31 cellular contexts compared by ENCODE assay signal in genomic region chr4:109256847-109257246, GRCh38. TPM values are rescaled to one million over a fixed set of nuclear protein-coding genes. Genes with fewer than 3 reads are reported as not detected.
"Had no signal": no experiment of that assay in that cellular context is flagged by ENCODE, and none has a peak within 500 bp of the region (broad histone marks: within the 10 kb centered on the region; RNA-seq: fewer than 3 reads in every experiment).

No MANE protein-coding gene starts in this region.

- H3K36me3 Mint-ChIP-seq: naive thymus-derived CD8-positive, alpha-beta T cell; natural killer cell treated with Interleukin-12 subunit alpha and Interleukin-12 subunit beta and Interleukin-15 and Interleukin-18, amount 100 ng/mL, for 72 hours; stimulated activated memory B cell treated with anti-CD40 and anti-IgM and Interleukin-4, amounts not matched to agents 10 μg/mL and 1 μg/mL and 100 μg/mL, for 72 hours; type B pancreatic cell had no signal

- DNase-seq: naive thymus-derived CD8-positive, alpha-beta T cell; nephron progenitor cell; nucleus accumbens; pancreas; psoas muscle; right cardiac atrium; spleen; stimulated activated CD4-positive, alpha-beta T cell treated with anti-CD3 and anti-CD28 coated beads, Interleukin-12 subunit alpha, Interleukin-12 subunit beta, amount 100 ng/mL, for 4 hours; stimulated activated CD4-positive, alpha-beta T cell treated with anti-CD3 and anti-CD28 coated beads, Interleukin-1b, Interleukin-23, amount 100 ng/mL, for 48 hours; stimulated activated CD4-positive, alpha-beta T cell treated with anti-CD3 and anti-CD28 coated beads, Interleukin-4, amount 100 ng/mL, for 1 hour; stimulated activated CD4-positive, alpha-beta T cell treated with anti-CD3 and anti-CD28 coated beads, Interleukin-4, amount 100 ng/mL, for 4 hours; stimulated activated CD8-positive, alpha-beta memory T cell treated with anti-CD3 and anti-CD28 coated beads, Interleukin-4, amount 100 ng/mL, for 48 hours; stimulated activated naive CD4-positive, alpha-beta T cell; stimulated activated naive CD8-positive, alpha-beta T cell treated with anti-CD3 and anti-CD28 coated beads, Interleukin-15, amount 100 ng/mL, for 72 hours; stimulated activated naive CD8-positive, alpha-beta T cell treated with anti-CD3 and anti-CD28 coated beads, Interleukin-15, Interleukin-2, amounts not matched to agents 100 U/mL and 50 U/mL, for 24 hours; substantia nigra; testis; tibial artery; transverse colon; upper lobe of right lung; uterus had no signal

- H3K4me1 Mint-ChIP-seq: naive thymus-derived CD8-positive, alpha-beta T cell; nephron progenitor cell; stimulated activated memory B cell treated with anti-CD40 and anti-IgM and Interleukin-4, amounts not matched to agents 10 μg/mL and 1 μg/mL and 100 μg/mL, for 72 hours; stimulated activated naive CD8-positive, alpha-beta T cell treated with anti-CD3 and anti-CD28 coated beads, Interleukin-15, amount 100 ng/mL, for 72 hours had no signal

- H3K4me3 Mint-ChIP-seq: naive thymus-derived CD8-positive, alpha-beta T cell; natural killer cell treated with Interleukin-12 subunit alpha and Interleukin-12 subunit beta and Interleukin-15 and Interleukin-18, amount 100 ng/mL, for 72 hours; nephron progenitor cell; neural crest cell; stimulated activated memory B cell treated with anti-CD40 and anti-IgM and Interleukin-4, amounts not matched to agents 10 μg/mL and 1 μg/mL and 100 μg/mL, for 72 hours; stimulated activated naive CD8-positive, alpha-beta T cell treated with anti-CD3 and anti-CD28 coated beads, Interleukin-15, amount 100 ng/mL, for 72 hours; type B pancreatic cell had no signal

- H3K4me1 ChIP-seq: pancreas, psoas muscle, spleen, suprapubic skin, testis, tibial artery, transverse colon, upper lobe of right lung, uterus had no signal

- FAIRE-seq: pancreas had no signal

- H3K27ac ChIP-seq: neutrophil, pancreas, psoas muscle, skin epidermis, spleen, suprapubic skin, testis, tibial artery, transverse colon, upper lobe of right lung, uterus had no signal

- H3K4me2 ChIP-seq: smooth muscle cell had no signal

- H3K27me3 ChIP-seq: neutrophil, pancreas, suprapubic skin, testis, tibial artery, transverse colon, upper lobe of right lung, uterus had no signal

- H3K27ac Mint-ChIP-seq: naive thymus-derived CD8-positive, alpha-beta T cell; natural killer cell treated with Interleukin-12 subunit alpha and Interleukin-12 subunit beta and Interleukin-15 and Interleukin-18, amount 100 ng/mL, for 72 hours; nephron progenitor cell; progenitor cell of endocrine pancreas; stimulated activated memory B cell treated with anti-CD40 and anti-IgM and Interleukin-4, amounts not matched to agents 10 μg/mL and 1 μg/mL and 100 μg/mL, for 72 hours; stimulated activated naive CD8-positive, alpha-beta T cell treated with anti-CD3 and anti-CD28 coated beads, Interleukin-15, amount 100 ng/mL, for 72 hours; type B pancreatic cell had no signal

- H3K9me3 Mint-ChIP-seq: naive thymus-derived CD8-positive, alpha-beta T cell; natural killer cell treated with Interleukin-12 subunit alpha and Interleukin-12 subunit beta and Interleukin-15 and Interleukin-18, amount 100 ng/mL, for 72 hours; nephron progenitor cell; neural crest cell; stimulated activated memory B cell treated with anti-CD40 and anti-IgM and Interleukin-4, amounts not matched to agents 10 μg/mL and 1 μg/mL and 100 μg/mL, for 72 hours; stimulated activated naive CD8-positive, alpha-beta T cell treated with anti-CD3 and anti-CD28 coated beads, Interleukin-15, amount 100 ng/mL, for 72 hours; type B pancreatic cell had no signal

- H3K4me3 ChIP-seq: pancreas, psoas muscle, skin epidermis, smooth muscle cell, spleen, suprapubic skin, testis, tibial artery, transverse colon, upper lobe of right lung, uterus had no signal

- H3K36me3 ChIP-seq: neutrophil, pancreas, spleen, suprapubic skin, tibial artery, transverse colon, upper lobe of right lung, uterus had no signal

- ATAC-seq: naive thymus-derived CD8-positive, alpha-beta T cell; natural killer cell treated with Interleukin-12 subunit alpha and Interleukin-12 subunit beta and Interleukin-15 and Interleukin-18, amount 100 ng/mL, for 72 hours; pancreas; psoas muscle; right cardiac atrium; sciatic nerve; stimulated activated memory B cell treated with anti-CD40 and anti-IgM and Interleukin-4, amounts not matched to agents 10 μg/mL and 1 μg/mL and 100 μg/mL, for 72 hours; stimulated activated naive CD8-positive, alpha-beta T cell treated with anti-CD3 and anti-CD28 coated beads, Interleukin-15, amount 100 ng/mL, for 72 hours; stimulated activated naive CD8-positive, alpha-beta T cell treated with anti-CD3 and anti-CD28 coated beads, Interleukin-15, Interleukin-2, amounts not matched to agents 100 U/mL and 50 U/mL, for 24 hours; upper lobe of right lung had no signal

- H3K27me3 Mint-ChIP-seq: progenitor cell of endocrine pancreas; stimulated activated memory B cell treated with anti-CD40 and anti-IgM and Interleukin-4, amounts not matched to agents 10 μg/mL and 1 μg/mL and 100 μg/mL, for 72 hours had no signal

- H3K9me3 ChIP-seq: neutrophil, pancreas, psoas muscle, spleen, suprapubic skin, testis, tibial artery, transverse colon, upper lobe of right lung, uterus had no signal

RNA-seq across cellular contexts. Expression of gene COL25A1, which starts 45.6 kb away (rescaled TPM):
- total RNA-seq: natural killer cell treated with Interleukin-12 subunit alpha and Interleukin-12 subunit beta and Interleukin-15 and Interleukin-18, amount 100 ng/mL, for 72 hours had no signal
- polyA plus RNA-seq: naive thymus-derived CD8-positive, alpha-beta T cell had no signal
